11 cellular contexts compared by ENCODE assay signal in genomic region chr1:114458208-114458777, GRCh38. TPM values are rescaled to one million over a fixed set of nuclear protein-coding genes. Genes with fewer than 3 reads are reported as not detected.
DNase-seq lines count a peak whose midpoint lies in the region; ATAC-seq, FAIRE-seq and TF ChIP-seq lines count a peak whose summit lies in the region.
"Had no signal": no experiment of that assay in that cellular context is flagged by ENCODE, and none has a peak within 500 bp of the region (broad histone marks: within the 10 kb centered on the region; RNA-seq: fewer than 3 reads in every experiment).

No MANE protein-coding gene starts in this region.

- no peak for TF ChIP-seq POLR2A in suprapubic skin (IDR thresholded peaks at IDR 0.05)

- no peaks in the 10 kb centered on the region for H3K27me3 ChIP-seq in suprapubic skin
- H3K27me3 ChIP-seq: SJCRH30 had no signal

- DNase-seq in SKM-1 treated with dmso at 0.1 percent for 144 hours (lab: John Stamatoyannopoulos, UW; ENCODE audit: unreplicated experiment) (peak; percentile 26), SKM-1 (lab: John Stamatoyannopoulos, UW; ENCODE audit: unreplicated experiment) (no peak), RCC 7860 (ENCODE audit: low spot score) (peak; percentile 67), pulmonary artery endothelial cell (ENCODE audit: low read depth, low spot score) (peak; percentile 37), suprapubic skin (ENCODE audit: low spot score in 2 of 2) (no peak)
- no peak for DNase-seq in effector memory CD8-positive, alpha-beta T cell
- DNase-seq: caudate nucleus, naive B cell, SJCRH30 had no signal

- no peaks in the 10 kb centered on the region for H3K9me3 Mint-ChIP-seq in effector memory CD8-positive, alpha-beta T cell
- H3K9me3 Mint-ChIP-seq: naive B cell had no signal

- H3K9me3 ChIP-seq in suprapubic skin, result no peaks in the 10 kb centered on the region

- H3K36me3 Mint-ChIP-seq in effector memory CD8-positive, alpha-beta T cell (ENCODE audit: insufficient read depth), result peaks cover 25% of the 10 kb centered on the region

- H3K36me3 ChIP-seq in suprapubic skin, result peaks cover 20% of the 10 kb centered on the region

- no peak overlapping the region for H3K4me3 ChIP-seq in suprapubic skin
- H3K4me3 ChIP-seq: SJCRH30 had no signal

- H3K27ac Mint-ChIP-seq in effector memory CD8-positive, alpha-beta T cell, result peak overlapping the region; percentile 53 to 71

- peaks cover 13 to 23% of the 10 kb centered on the region in 2 donors for H3K4me1 Mint-ChIP-seq in effector memory CD8-positive, alpha-beta T cell (ENCODE audit: low read depth in 2 of 2)

- no peak for TF ChIP-seq CTCF in suprapubic skin (IDR thresholded peaks at IDR 0.05)

- no peak for FAIRE-seq in RCC 7860 (lab: Jason Lieb, UNC)

- H3K4me3 Mint-ChIP-seq in effector memory CD8-positive, alpha-beta T cell, result no peak overlapping the region
- H3K4me3 Mint-ChIP-seq: naive B cell had no signal

- no peak for ATAC-seq in effector memory CD8-positive, alpha-beta T cell (replicated peaks)
- ATAC-seq in GM18867 (IDR thresholded peaks at IDR 0.05; ENCODE audit: unreplicated experiment), result no peak
- ATAC-seq in HG02642 (IDR thresholded peaks at IDR 0.05; ENCODE audit: poor library complexity, unreplicated experiment), result no peak

- TF ChIP-seq EP300 in suprapubic skin (IDR thresholded peaks at IDR 0.05), result no peak

- peaks cover 4% of the 10 kb centered on the region for H3K4me1 ChIP-seq in suprapubic skin
- H3K4me1 ChIP-seq: SJCRH30 had no signal

- no peak overlapping the region for H3K27ac ChIP-seq in suprapubic skin
- H3K27ac ChIP-seq: SJCRH30 had no signal

- H3K27me3 Mint-ChIP-seq in effector memory CD8-positive, alpha-beta T cell, result no peaks in the 10 kb centered on the region
- H3K27me3 Mint-ChIP-seq: naive B cell had no signal

RNA-seq across cellular contexts. Expression of gene TRIM33, which starts 52.7 kb away (rescaled TPM):
- 28.4 and 29.7 TPM in 2 replicates for total RNA-seq in pulmonary artery endothelial cell
- total RNA-seq in suprapubic skin, result 100 to 1,000 TPM in 1 of 4 donors, 10 to 100 TPM in 3; 35.0 to 100 (median 47.7) TPM

Comparison
In these comparisons a context has a peak if more than half of its experiments do, and no peak if none do; other contexts are left out.
1. DNase-seq: peak in SKM-1 treated with dmso at 0.1 percent for 144 hours (single experiment), RCC 7860 (single experiment) and pulmonary artery endothelial cell (single experiment); none in SKM-1 (single experiment), effector memory CD8-positive, alpha-beta T cell (0 of 3) and suprapubic skin (0 of 2).